In genomic region chr20:31476313-31476623, GRCh38 we compare ENCODE assay signal across 18 cellular contexts. TPM values are rescaled to one million over a fixed set of nuclear protein-coding genes. Genes with fewer than 3 reads are reported as not detected.
DNase-seq lines count a peak whose midpoint lies in the region; ATAC-seq and TF ChIP-seq lines count a peak whose summit lies in the region.
"Had no signal": no experiment of that assay in that cellular context is flagged by ENCODE, and none has a peak within 500 bp of the region (broad histone marks: within the 10 kb centered on the region; RNA-seq: fewer than 3 reads in every experiment).

No MANE protein-coding gene starts in this region.

- peaks cover 15% of the 10 kb centered on the region for H3K4me1 Mint-ChIP-seq in MCF 10A (ENCODE audit: insufficient read depth, unreplicated experiment)

- H3K9me3 Mint-ChIP-seq in MCF 10A (ENCODE audit: unreplicated experiment): no peaks in the 10 kb centered on the region

- H3K9me3 ChIP-seq in breast epithelium (no peaks in the 10 kb centered on the region), lower lobe of right lung (no peaks in the 10 kb centered on the region), tibial artery (no peaks in the 10 kb centered on the region)
- H3K9me3 ChIP-seq: A549 had no signal

- TF ChIP-seq POLR2A in breast epithelium (IDR thresholded peaks at IDR 0.05): no peak

- ATAC-seq in lower lobe of right lung: no peak

- no peaks in the 10 kb centered on the region for H3K4me1 ChIP-seq in breast epithelium
- peaks cover 12% of the 10 kb centered on the region for H3K4me1 ChIP-seq in lower lobe of right lung
- H3K4me1 ChIP-seq in tibial artery: peaks cover 0 to 29% (median 19%) of the 10 kb centered on the region in 4 donors

- no peak for TF ChIP-seq RAD21 in Ishikawa (IDR thresholded peaks at IDR 0.05; ENCODE audit: low read depth)

- intact Hi-C loops in breast epithelium (cut with DNase I; ENCODE audit: low total_unique reads) (no loop called here), MCF 10A (cut with micrococcal nuclease) (no loop called here), lower lobe of right lung (cut with DNase I) (no loop called here), tibial artery (cut with DNase I; ENCODE audit: low total_unique reads) (no loop called here)

- H3K4me3 ChIP-seq in breast epithelium (peak overlapping the region in 2 of 3 donors; percentile 51 to 72), lower lobe of right lung (peak overlapping the region; percentile 51), tibial artery (peak overlapping the region; percentile 57 to 75)
- H3K4me3 ChIP-seq: A549, PC-9 had no signal

- POLR2A ChIA-PET in MCF 10A (lab: Yijun Ruan, JAX): no interaction called here

- no TSS peak for BruUV-seq in MCF 10A (replicated peaks; lab: Mats Ljungman, UMichigan)

- no peak overlapping the region for H3K4me3 Mint-ChIP-seq in MCF 10A (ENCODE audit: unreplicated experiment)

- no peak for TF ChIP-seq EP300 in Ishikawa (IDR thresholded peaks at IDR 0.05; ENCODE audit: borderline replicate concordance)

- H3K36me3 Mint-ChIP-seq in MCF 10A (ENCODE audit: insufficient read depth, unreplicated experiment): no peaks in the 10 kb centered on the region

- no peaks in the 10 kb centered on the region for H3K27me3 Mint-ChIP-seq in MCF 10A (ENCODE audit: insufficient read depth, unreplicated experiment)

- TF ChIP-seq CTCF in breast epithelium (IDR thresholded peaks at IDR 0.05) (no peak), MCF 10A (IDR thresholded peaks at IDR 0.05; ENCODE audit: unreplicated experiment) (no peak), lower lobe of right lung (IDR thresholded peaks at IDR 0.05) (no peak), tibial artery (IDR thresholded peaks at IDR 0.05) (no peak)

- no peaks in the 10 kb centered on the region for H3K36me3 ChIP-seq in breast epithelium
- H3K36me3 ChIP-seq in lower lobe of right lung: no peaks in the 10 kb centered on the region
- H3K36me3 ChIP-seq in tibial artery: no peaks in the 10 kb centered on the region

- H3K27me3 ChIP-seq in breast epithelium (peaks cover 0 to 16% of the 10 kb centered on the region in 2 donors), lower lobe of right lung (ENCODE audit: low read depth) (peaks cover 24% of the 10 kb centered on the region), tibial artery (no peaks in the 10 kb centered on the region)

- H3K27ac Mint-ChIP-seq in MCF 10A (ENCODE audit: low read depth, unreplicated experiment): no peak overlapping the region
- H3K27ac Mint-ChIP-seq: IgD-negative memory B cell had no signal

- no peak overlapping the region for H3K27ac ChIP-seq in breast epithelium
- H3K27ac ChIP-seq in lower lobe of right lung: no peak overlapping the region
- peak overlapping the region in 1 of 2 donors; percentile 82 for H3K27ac ChIP-seq in tibial artery
- H3K27ac ChIP-seq: A549, C4-2B, PC-9 had no signal

- CTCF ChIA-PET in MCF 10A (lab: Yijun Ruan, JAX): interaction anchor here (0.9 to 6.4 kb wide), 4 partner anchors 16 to 1940 kb away, joined by 3 to 54 read pairs (median 18); no protein-coding TSS in a partner anchor

- DNase-seq in breast epithelium (ENCODE audit: low spot score in 2 of 2): no peak
- no peak for DNase-seq in MCF 10A (ENCODE audit: unreplicated experiment)
- no peak for DNase-seq in lower lobe of right lung
- no peak for DNase-seq in tibial artery
- no peak for DNase-seq in NCI-H2081 (lab: John Stamatoyannopoulos, UW)
- no peak for DNase-seq in RPMI8226
- DNase-seq in T-helper 2 cell: no peak
- DNase-seq: COR-L47, HCEC 1CT, NCI-H2107, NCI-H774, PC-9, SHP77 had no signal

TF ChIP-seq in Ishikawa, 13 proteins besides CTCF, POLR2A, EP300 and RAD21:
- TF ChIP-seq REST (IDR thresholded peaks at IDR 0.05; ENCODE audit: low read depth) (no peak), NFIC (IDR thresholded peaks at IDR 0.05) (peak; percentile 38; the same call in 1 of the 2 replicates)

RNA-seq across cellular contexts. Expression of gene REM1, which starts 1.2 kb away (rescaled TPM):
- total RNA-seq in breast epithelium: 1 to 10 TPM; 3.2 to 3.9 (median 3.4) TPM
- not detected in 2 replicates for total RNA-seq in MCF 10A (2022)
- 2.3 TPM for total RNA-seq in lower lobe of right lung
- total RNA-seq: HT-29, PC-9 had no signal

RNA-seq across cellular contexts. Expression of gene DEFB124, which starts 1.3 kb away (rescaled TPM):
- total RNA-seq in breast epithelium: not detected
- total RNA-seq in MCF 10A (2022): not detected in 2 replicates
- not detected for total RNA-seq in lower lobe of right lung
- total RNA-seq: HT-29, PC-9 had no signal

RNA-seq across cellular contexts. Expression of gene DEFB123, which starts 35.8 kb away (rescaled TPM):
- not detected for total RNA-seq in breast epithelium
- not detected in 2 replicates for total RNA-seq in MCF 10A (2022)
- not detected for total RNA-seq in lower lobe of right lung
- total RNA-seq: HT-29, PC-9 had no signal

RNA-seq across cellular contexts. Expression of gene HM13, which starts 38.0 kb away (rescaled TPM):
- total RNA-seq in breast epithelium (10 to 100 TPM; 44.2 to 73.7 (median 53.1) TPM), MCF 10A (2022) (276 and 338 TPM in 2 replicates), lower lobe of right lung (134 TPM)
